Comparison of ENCODE assay signal across 8 cellular contexts in genomic region chr10:119166111-119166500, GRCh38. TPM values are rescaled to one million over a fixed set of nuclear protein-coding genes. Genes with fewer than 3 reads are reported as not detected.
DNase-seq lines count a peak whose midpoint lies in the region; ATAC-seq and TF ChIP-seq lines count a peak whose summit lies in the region.

No MANE protein-coding gene starts in this region.

- H3K27me3 ChIP-seq in CD4-positive, alpha-beta memory T cell (ENCODE audit: insufficient read depth, low read length) = no peaks in the 10 kb centered on the region
- H3K27me3 ChIP-seq in body of pancreas = no peaks in the 10 kb centered on the region

- peak overlapping the region; percentile 90 to 94 (median 92) for H3K4me3 Mint-ChIP-seq in CD4-positive, alpha-beta memory T cell
- H3K4me3 Mint-ChIP-seq in mesothelial cell of epicardium = peak overlapping the region; percentile 88

- H3K27ac ChIP-seq in CD4-positive, alpha-beta memory T cell (ENCODE audit: low read depth, low read length) = peak overlapping the region; percentile 65
- peak overlapping the region; percentile 66 to 88 (median 85) for H3K27ac ChIP-seq in body of pancreas

- TF ChIP-seq CTCF in body of pancreas (IDR thresholded peaks at IDR 0.05) = no peak
- TF ChIP-seq CTCF in mesothelial cell of epicardium (IDR thresholded peaks at IDR 0.05; ENCODE audit: unreplicated experiment) = no peak

- peak in 1 of 5 donors; percentile 4 for DNase-seq in CD4-positive, alpha-beta memory T cell
- DNase-seq in body of pancreas = no peak
- no peak for DNase-seq in mesothelial cell of epicardium (ENCODE audit: low spot score in 2 of 2, unreplicated experiment in 2 of 2)
- DNase-seq in SK-N-DZ (ENCODE audit: low spot score) = no peak
- no peak for DNase-seq in stimulated activated CD4-positive, alpha-beta T cell treated with anti-CD3 and anti-CD28 coated beads, Interleukin-4, amount 100 ng/mL, for 1 hour
- DNase-seq in NAMALWA (ENCODE audit: low spot score) = no peak

- H3K4me1 ChIP-seq in CD4-positive, alpha-beta memory T cell (ENCODE audit: insufficient read depth, low read length) = peaks cover 20% of the 10 kb centered on the region
- H3K4me1 ChIP-seq in body of pancreas = peaks cover 27% of the 10 kb centered on the region

- peak overlapping the region; percentile 87 to 96 (median 95) for H3K27ac Mint-ChIP-seq in CD4-positive, alpha-beta memory T cell
- peak overlapping the region; percentile 88 for H3K27ac Mint-ChIP-seq in mesothelial cell of epicardium

- peaks cover 22% of the 10 kb centered on the region for H3K36me3 ChIP-seq in CD4-positive, alpha-beta memory T cell (ENCODE audit: insufficient read depth, low read length)
- peaks cover 10 to 11% of the 10 kb centered on the region in 2 donors for H3K36me3 ChIP-seq in body of pancreas (replicated peaks in 1 of 2; ENCODE audit: insufficient read depth in 1 of 2, low read depth in 2 of 2)

- ATAC-seq in HG03159 (IDR thresholded peaks at IDR 0.05; ENCODE audit: unreplicated experiment) (peak; percentile 14), body of pancreas (no peak), HG02610 (IDR thresholded peaks at IDR 0.05; ENCODE audit: unreplicated experiment) (no peak)

- H3K36me3 Mint-ChIP-seq in CD4-positive, alpha-beta memory T cell = peaks cover 10 to 47% of the 10 kb centered on the region in 2 donors
- peaks cover 18% of the 10 kb centered on the region for H3K36me3 Mint-ChIP-seq in mesothelial cell of epicardium

- H3K27me3 Mint-ChIP-seq in CD4-positive, alpha-beta memory T cell = no peaks in the 10 kb centered on the region
- H3K27me3 Mint-ChIP-seq in mesothelial cell of epicardium (ENCODE audit: low read depth) = no peaks in the 10 kb centered on the region

- POLR2A ChIA-PET in CD4-positive, alpha-beta memory T cell (lab: Charles Lee; ENCODE audit: partially characterized antibody) = interaction anchor here (1.0 to 3.4 kb wide), 9 partner anchors 10 to 377 kb away, joined by 4 to 16 read pairs (median 9); partner anchors contain the start of genes DENND10, EIF3A, GRK5 and NANOS1

- intact Hi-C loops in CD4-positive, alpha-beta memory T cell (cut with micrococcal nuclease) = loop anchor here (5.0 kb wide), 1 partner anchor 41 kb away; the partner anchor contains the start of gene GRK5
- intact Hi-C loops in body of pancreas (cut with DNase I) = no loop called here

- no peaks in the 10 kb centered on the region for H3K9me3 Mint-ChIP-seq in CD4-positive, alpha-beta memory T cell
- no peaks in the 10 kb centered on the region for H3K9me3 Mint-ChIP-seq in mesothelial cell of epicardium

- H3K9me3 ChIP-seq in CD4-positive, alpha-beta memory T cell (ENCODE audit: control insufficient read depth in 1 of 2, low read length in 2 of 2) = no peaks in the 10 kb centered on the region
- H3K9me3 ChIP-seq in body of pancreas = no peaks in the 10 kb centered on the region

- TF ChIP-seq POLR2A in body of pancreas (IDR thresholded peaks at IDR 0.05) = no peak

- 66% methylated on average over 7 of the region's 7 CpGs for WGBS in body of pancreas, 2 donors

- peak overlapping the region; percentile 73 to 92 for H3K4me3 ChIP-seq in CD4-positive, alpha-beta memory T cell (ENCODE audit: low read length in 2 of 2)
- peak overlapping the region in 1 of 2 donors; percentile 80 for H3K4me3 ChIP-seq in body of pancreas

- peaks cover 9 to 43% (median 27%) of the 10 kb centered on the region in 4 donors for H3K4me1 Mint-ChIP-seq in CD4-positive, alpha-beta memory T cell
- peaks cover 24% of the 10 kb centered on the region for H3K4me1 Mint-ChIP-seq in mesothelial cell of epicardium

- CTCF ChIA-PET in CD4-positive, alpha-beta memory T cell (lab: Charles Lee; ENCODE audit: partially characterized antibody) = no interaction called here

RNA-seq across cellular contexts. Expression of gene SFXN4, which starts 0.6 kb away (rescaled TPM):
- total RNA-seq in CD4-positive, alpha-beta memory T cell = 10 to 100 TPM; 17.2 to 18.5 TPM
- 10 to 100 TPM; 13.9 to 14.0 TPM for polyA plus RNA-seq in CD4-positive, alpha-beta memory T cell
- 10 to 100 TPM; 20.5 to 32.0 TPM for total RNA-seq in body of pancreas
- total RNA-seq in mesothelial cell of epicardium = 33.3 to 37.2 TPM (median 36.6 TPM) in 3 replicates
- 47.9 and 341 TPM in 2 replicates for polyA plus RNA-seq in SK-N-DZ (2014; cell fraction: cytosol; rRNA removed)
- 126 and 295 TPM in 2 replicates for polyA plus RNA-seq in SK-N-DZ (2014; cell fraction: nucleus; rRNA removed)

RNA-seq across cellular contexts. Expression of gene PRDX3, which starts 12.5 kb away (rescaled TPM):
- 10 to 100 TPM; 34.3 to 38.2 TPM for total RNA-seq in CD4-positive, alpha-beta memory T cell
- polyA plus RNA-seq in CD4-positive, alpha-beta memory T cell = 100 to 1,000 TPM; 125 to 127 TPM
- total RNA-seq in body of pancreas (10 to 100 TPM; 46.1 to 61.7 TPM), mesothelial cell of epicardium (85.7 to 91.5 TPM (median 86.5 TPM) in 3 replicates)
- 438 and 453 TPM in 2 replicates for polyA plus RNA-seq in SK-N-DZ (2014; cell fraction: cytosol; rRNA removed)
- 217 and 287 TPM in 2 replicates for polyA plus RNA-seq in SK-N-DZ (2014; cell fraction: nucleus; rRNA removed)

RNA-seq across cellular contexts. Expression of gene GRK5, which starts 41.3 kb away (rescaled TPM):
- total RNA-seq in CD4-positive, alpha-beta memory T cell = 10 to 100 TPM; 26.7 to 27.9 TPM
- 10 to 100 TPM in 1 of 2 donors, 1 to 10 TPM in 1; 7.6 to 10.6 TPM for polyA plus RNA-seq in CD4-positive, alpha-beta memory T cell
- total RNA-seq in body of pancreas = 1 to 10 TPM; 3.4 to 4.9 TPM
- 13.6 to 14.5 TPM (median 14.0 TPM) in 3 replicates for total RNA-seq in mesothelial cell of epicardium
- 57.8 and 65.3 TPM in 2 replicates for polyA plus RNA-seq in SK-N-DZ (2014; cell fraction: cytosol; rRNA removed)
- 48.9 and 53.5 TPM in 2 replicates for polyA plus RNA-seq in SK-N-DZ (2014; cell fraction: nucleus; rRNA removed)
